In genomic region chr1:215119719-215120118, GRCh38 we compare ENCODE assay signal across 16 cellular contexts. TPM values are rescaled to one million over a fixed set of nuclear protein-coding genes. Genes with fewer than 3 reads are reported as not detected.
A peak's percentile ranks its signal among the peaks of the same experiment; 100 is the strongest.
DNase-seq lines count a peak whose midpoint lies in the region; ATAC-seq and TF ChIP-seq lines count a peak whose summit lies in the region.
"Had no signal": no experiment of that assay in that cellular context is flagged by ENCODE, and none has a peak within 500 bp of the region (broad histone marks: within the 10 kb centered on the region; RNA-seq: fewer than 3 reads in every experiment).

No MANE protein-coding gene starts in this region.

- no peaks in the 10 kb centered on the region for H3K36me3 ChIP-seq in IMR-90 (ENCODE audit: control insufficient read depth, insufficient read depth, low read length)
- no peaks in the 10 kb centered on the region for H3K36me3 ChIP-seq in gastroesophageal sphincter
- no peaks in the 10 kb centered on the region for H3K36me3 ChIP-seq in OCI-LY7 (ENCODE audit: insufficient read depth, low read length)

- H3K4me3 ChIP-seq in IMR-90 (ENCODE audit: insufficient read depth, low read depth, low read length) (no peak overlapping the region), cardiac fibroblast (replicated peaks in 1 of 2; ENCODE audit: low read depth in 2 of 2, low read length in 2 of 2) (no peak overlapping the region), gastroesophageal sphincter (no peak overlapping the region), OCI-LY7 (ENCODE audit: low read depth, low read length, poor library complexity, severe bottlenecking) (no peak overlapping the region)
- H3K4me3 ChIP-seq: PC-9 had no signal

- H3K4me2 ChIP-seq in IMR-90 (ENCODE audit: low read depth, low read length) (no peak overlapping the region), OCI-LY7 (ENCODE audit: low read length) (no peak overlapping the region)
- H3K4me2 ChIP-seq: PC-9 had no signal

- H3K27me3 ChIP-seq in IMR-90 (ENCODE audit: control insufficient read depth, insufficient read depth, low read length) = no peaks in the 10 kb centered on the region
- H3K27me3 ChIP-seq in gastroesophageal sphincter = no peaks in the 10 kb centered on the region

- no peak for TF ChIP-seq RAD21 in IMR-90 (IDR thresholded peaks at IDR 0.05; ENCODE audit: low read length)

- H3K9me3 ChIP-seq in IMR-90 (ENCODE audit: control insufficient read depth, insufficient read depth, low read length) (no peaks in the 10 kb centered on the region), gastroesophageal sphincter (no peaks in the 10 kb centered on the region), OCI-LY7 (ENCODE audit: low read length) (no peaks in the 10 kb centered on the region)

- H3K9ac ChIP-seq in IMR-90 (ENCODE audit: low read depth, low read length) = no peak overlapping the region

- no peak overlapping the region for H3K14ac ChIP-seq in IMR-90 (replicated peaks; ENCODE audit: low read depth, low read length)

- H2BK5ac ChIP-seq in IMR-90 (ENCODE audit: low read depth, low read length, poor library complexity, severe bottlenecking) = no peak overlapping the region

- no peaks in the 10 kb centered on the region for H3K79me2 ChIP-seq in OCI-LY7 (ENCODE audit: insufficient read depth, low read depth, low read length)

- H3K79me1 ChIP-seq in IMR-90 (ENCODE audit: low read depth in 1 of 2, low read length in 2 of 2) = no peaks in the 10 kb centered on the region; a peak in 1 of 4 replicates

- dilution Hi-C loops in IMR-90 (cut with HindIII; ENCODE audit: low sequenced_read_pairs, unreplicated experiment) = no loop called here

- H2BK120ac ChIP-seq in IMR-90 (ENCODE audit: low read depth, low read length) = no peak overlapping the region

- intact Hi-C loops in IMR-90 (cut with micrococcal nuclease) = no loop called here
- intact Hi-C loops in OCI-LY7 (cut with micrococcal nuclease; ENCODE audit: unreplicated experiment) = no loop called here

- no peak overlapping the region for H2AK5ac ChIP-seq in IMR-90 (ENCODE audit: low read depth, low read length)

- no peaks in the 10 kb centered on the region for H3K9me2 ChIP-seq in OCI-LY7 (ENCODE audit: insufficient read depth, low read length)

- no CpG with 5 or more reads among the region's 2 CpGs for WGBS in IMR-90 (ENCODE audit: extremely low coverage in 2 of 2, insufficient read length in 1 of 2), 2 experiments
- WGBS in gastroesophageal sphincter (ENCODE audit: low coverage in 1 of 2), 2 donors = 60 to 72% methylated on average over 2 of the region's 2 CpGs

- no peaks in the 10 kb centered on the region for H4K20me1 ChIP-seq in IMR-90 (ENCODE audit: insufficient read depth, low read length)
- H4K20me1 ChIP-seq in OCI-LY7 (ENCODE audit: insufficient read depth, low read length) = no peaks in the 10 kb centered on the region

- TF ChIP-seq CTCF in IMR-90 (conservative IDR thresholded peaks at IDR 0.05; ENCODE audit: low read depth, low read length) (no peak), cardiac fibroblast (IDR thresholded peaks at IDR 0.05; ENCODE audit: low read depth, low read length) (no peak), gastroesophageal sphincter (IDR thresholded peaks at IDR 0.05) (no peak), OCI-LY7 (conservative IDR thresholded peaks at IDR 0.05; ENCODE audit: low read length) (no peak)

- H3K27ac ChIP-seq in IMR-90 (ENCODE audit: insufficient read depth, low read length) (no peak overlapping the region), gastroesophageal sphincter (peak overlapping the region in 1 of 4 donors; percentile 7), caudate nucleus (ENCODE audit: low read depth, low read length) (no peak overlapping the region), OCI-LY7 (ENCODE audit: low read depth, low read length, poor library complexity, severe bottlenecking) (no peak overlapping the region)
- H3K27ac ChIP-seq: PC-9 had no signal

- POLR2A ChIA-PET in IMR-90 (lab: Charles Lee; ENCODE audit: unreplicated experiment) = no interaction called here
- POLR2A ChIA-PET in OCI-LY7 (lab: Charles Lee) = no interaction called here

- TF ChIP-seq POLR2A in IMR-90 (IDR thresholded peaks at IDR 0.05; ENCODE audit: low read depth, low read length) = no peak
- no peak for TF ChIP-seq POLR2A in gastroesophageal sphincter (IDR thresholded peaks at IDR 0.05)

- in situ Hi-C loops in IMR-90 (cut with MboI; ENCODE audit: low sequenced_read_pairs) = no loop called here

- no peak overlapping the region for H2BK20ac ChIP-seq in IMR-90 (ENCODE audit: low read depth, low read length)

- ATAC-seq in IMR-90 (ENCODE audit: low read depth) (no peak), gastroesophageal sphincter (peak; percentile 88), HG03521 (IDR thresholded peaks at IDR 0.05; ENCODE audit: unreplicated experiment) (no peak)

- H2AFZ ChIP-seq in IMR-90 (replicated peaks; ENCODE audit: low read length, poor library complexity) (no peak overlapping the region), OCI-LY7 (ENCODE audit: low read length) (no peak overlapping the region)
- H2AFZ ChIP-seq: PC-9 had no signal

- H3K4me1 ChIP-seq in IMR-90 (ENCODE audit: control insufficient read depth, insufficient read depth, low read length) (no peaks in the 10 kb centered on the region), gastroesophageal sphincter (no peaks in the 10 kb centered on the region), OCI-LY7 (ENCODE audit: insufficient read depth, low read length, poor library complexity, severe bottlenecking) (no peaks in the 10 kb centered on the region)

- H4K91ac ChIP-seq in IMR-90 (ENCODE audit: insufficient read depth, low read depth, low read length) = no peak overlapping the region

- H4K8ac ChIP-seq in IMR-90 (ENCODE audit: low read depth in 2 of 2, low read length in 2 of 2) = no peak overlapping the region

- H2AK9ac ChIP-seq in IMR-90 (replicated peaks; ENCODE audit: low read depth, low read length, poor library complexity) = no peak overlapping the region

- BruUV-seq in IMR-90 (replicated peaks; lab: Mats Ljungman, UMichigan) (no TSS peak), OCI-LY7 (replicated peaks; lab: Mats Ljungman, UMichigan) (no TSS peak)

- H3K56ac ChIP-seq in IMR-90 (ENCODE audit: extremely low read depth, insufficient read depth, low read length) = no peak overlapping the region

- no peak overlapping the region for H3K18ac ChIP-seq in IMR-90 (ENCODE audit: low read depth, low read length)

- H2BK15ac ChIP-seq in IMR-90 (ENCODE audit: low read depth, low read length) = no peak overlapping the region

- H3K4ac ChIP-seq in IMR-90 (ENCODE audit: low read depth, low read length) = no peak overlapping the region

- CTCF ChIA-PET in IMR-90 (lab: Yijun Ruan, JAX) (no interaction called here), OCI-LY7 (lab: Charles Lee; ENCODE audit: unreplicated experiment) (no interaction called here)

- no peak overlapping the region for H3K23ac ChIP-seq in IMR-90 (ENCODE audit: low read depth, low read length)

- no peak overlapping the region for H4K5ac ChIP-seq in IMR-90 (ENCODE audit: low read depth, low read length)

- TF ChIP-seq EP300 in gastroesophageal sphincter (IDR thresholded peaks at IDR 0.05) = no peak

- H3K9me1 ChIP-seq in IMR-90 (ENCODE audit: insufficient read depth, low read length) = no peaks in the 10 kb centered on the region

- peak; percentile 29 for DNase-seq in IMR-90
- peak; percentile 54 to 90 for DNase-seq in cardiac fibroblast (ENCODE audit: low read depth in 2 of 2)
- no peak for DNase-seq in SKM-1 treated with dmso at 0.1 percent for 144 hours (lab: John Stamatoyannopoulos, UW; ENCODE audit: unreplicated experiment)
- DNase-seq in caudate nucleus (lab: John Stamatoyannopoulos, UW) = no peak
- DNase-seq in OCI-LY7 (ENCODE audit: low spot score) = no peak
- DNase-seq: DMS53, HCEC 1CT, KBM-7, NCI-H1092 treated with DMSO at 0.1 percent for 48 hours, NCI-H1694 treated with DMSO at 0.1 percent for 48 hours, NCI-H345, NCI-H748 treated with DMSO at 0.1 percent for 48 hours, PC-9 had no signal

TF ChIP-seq in IMR-90, 13 proteins besides CTCF, POLR2A, EP300 and RAD21 (continues in another document):
- no peak for TF ChIP-seq CEBPB (IDR thresholded peaks at IDR 0.05; ENCODE audit: low read depth, low read length)
- no peak for TF ChIP-seq RCOR1 (IDR thresholded peaks at IDR 0.05; ENCODE audit: insufficient replicate concordance, low read length)
- TF ChIP-seq MAFK (IDR thresholded peaks at IDR 0.05; ENCODE audit: low read depth, low read length) = no peak
- TF ChIP-seq SMC3 (IDR thresholded peaks at IDR 0.05; ENCODE audit: low read depth, low read length) = no peak
- no peak for TF ChIP-seq BHLHE40 (IDR thresholded peaks at IDR 0.05; ENCODE audit: low read depth, low read length)
- TF ChIP-seq, protein P1, sequence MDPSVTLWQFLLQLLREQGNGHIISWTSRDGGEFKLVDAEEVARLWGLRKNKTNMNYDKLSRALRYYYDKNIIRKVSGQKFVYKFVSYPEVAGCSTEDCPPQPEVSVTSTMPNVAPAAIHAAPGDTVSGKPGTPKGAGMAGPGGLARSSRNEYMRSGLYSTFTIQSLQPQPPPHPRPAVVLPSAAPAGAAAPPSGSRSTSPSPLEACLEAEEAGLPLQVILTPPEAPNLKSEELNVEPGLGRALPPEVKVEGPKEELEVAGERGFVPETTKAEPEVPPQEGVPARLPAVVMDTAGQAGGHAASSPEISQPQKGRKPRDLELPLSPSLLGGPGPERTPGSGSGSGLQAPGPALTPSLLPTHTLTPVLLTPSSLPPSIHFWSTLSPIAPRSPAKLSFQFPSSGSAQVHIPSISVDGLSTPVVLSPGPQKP (IDR thresholded peaks at IDR 0.05; ENCODE audit: borderline replicate concordance, low read depth, low read length) = no peak
- TF ChIP-seq CHD1 (IDR thresholded peaks at IDR 0.05; ENCODE audit: low read depth, low read length) = no peak
- TF ChIP-seq RFX5 (IDR thresholded peaks at IDR 0.05; ENCODE audit: low read depth, low read length) = no peak
- TF ChIP-seq MAZ (IDR thresholded peaks at IDR 0.05; ENCODE audit: borderline replicate concordance, low read depth, low read length) = no peak
- TF ChIP-seq, protein P2, sequence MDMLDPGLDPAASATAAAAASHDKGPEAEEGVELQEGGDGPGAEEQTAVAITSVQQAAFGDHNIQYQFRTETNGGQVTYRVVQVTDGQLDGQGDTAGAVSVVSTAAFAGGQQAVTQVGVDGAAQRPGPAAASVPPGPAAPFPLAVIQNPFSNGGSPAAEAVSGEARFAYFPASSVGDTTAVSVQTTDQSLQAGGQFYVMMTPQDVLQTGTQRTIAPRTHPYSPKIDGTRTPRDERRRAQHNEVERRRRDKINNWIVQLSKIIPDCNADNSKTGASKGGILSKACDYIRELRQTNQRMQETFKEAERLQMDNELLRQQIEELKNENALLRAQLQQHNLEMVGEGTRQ (IDR thresholded peaks at IDR 0.05; ENCODE audit: low read depth, low read length) = no peak
- TF ChIP-seq MXI1 (IDR thresholded peaks at IDR 0.05; ENCODE audit: borderline replicate concordance, low read depth, low read length) = no peak
- TF ChIP-seq FOS (IDR thresholded peaks at IDR 0.05; ENCODE audit: low read depth, low read length) = no peak

RNA-seq across cellular contexts. Expression of gene KCNK2, which starts 37.2 kb away (rescaled TPM):
- total RNA-seq in IMR-90 (2012; rRNA removed) = 86.9 TPM in 2 replicates
- polyA plus RNA-seq in IMR-90 (2012; rRNA removed) = 41.3 and 45.9 TPM in 2 replicates
- polyA plus RNA-seq in IMR-90 (2012; cell fraction: cytosol; rRNA removed) = 10.0 and 15.0 TPM in 2 replicates
- 4.6 and 15.1 TPM in 2 replicates for polyA plus RNA-seq in IMR-90 (2012; cell fraction: nucleus; rRNA removed; ENCODE audit: low replicate concordance)
- total RNA-seq in gastroesophageal sphincter = 1 to 10 TPM; 1.1 to 3.7 (median 1.6) TPM
- not detected in 2 replicates for total RNA-seq in OCI-LY7 (2014; rRNA removed; shearing (Covaris generic))
- total RNA-seq in OCI-LY7 (2022) = not detected in 2 replicates
- polyA plus RNA-seq: CD14-positive monocyte had no signal

Comparison
In these comparisons a context has a peak if more than half of its experiments do, and no peak if none do; other contexts are left out.
1. DNase-seq: peak in IMR-90 (single experiment) and cardiac fibroblast (2 of 2); none in SKM-1 treated with dmso at 0.1 percent for 144 hours (single experiment), caudate nucleus (0 of 61) and OCI-LY7 (single experiment).
2. RNA of gene KCNK2, which starts 37.2 kb away (total RNA-seq): 86.9 TPM in IMR-90; 1.1 to 3.7 TPM in gastroesophageal sphincter and not detected in OCI-LY7; every median in the first group is over 10 times any median in the second.